In the genomic region with DNA sequence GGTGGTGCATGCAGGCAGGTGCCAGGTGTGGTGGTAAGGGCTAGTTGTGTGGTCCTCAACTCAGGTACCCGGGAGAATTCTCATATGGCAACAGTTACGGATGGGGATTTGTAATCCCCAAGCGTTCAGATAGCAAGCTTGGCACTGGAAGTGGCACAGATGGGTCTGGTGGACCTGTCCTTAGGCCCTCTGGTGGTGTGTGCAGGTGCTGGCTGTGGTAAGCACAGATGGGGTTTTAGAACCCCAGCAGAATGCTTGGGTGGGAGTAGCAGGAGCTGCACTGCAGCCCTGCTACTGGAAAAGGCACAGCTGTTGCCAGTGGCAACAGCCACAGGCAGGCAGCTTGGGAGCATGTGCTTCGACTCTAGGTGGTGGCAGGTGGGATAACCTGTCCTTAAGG, we compare ENCODE assay signal across 16 cellular contexts.
DNase-seq lines count a peak whose midpoint lies in the region; ATAC-seq, FAIRE-seq and TF ChIP-seq lines count a peak whose summit lies in the region.
"Had no signal": no experiment of that assay in that cellular context is flagged by ENCODE, and none has a peak within 500 bp of the region (broad histone marks: within the 10 kb centered on the region; RNA-seq: fewer than 3 reads in every experiment).

No MANE protein-coding gene starts in this region.

- H4K5ac ChIP-seq in mesendoderm (ENCODE audit: low read length): no peak overlapping the region

- no peaks in the 10 kb centered on the region for H3K36me3 ChIP-seq in MM.1S (replicated peaks; ENCODE audit: insufficient read depth, low read length)
- no peaks in the 10 kb centered on the region for H3K36me3 ChIP-seq in GM12878 (ENCODE audit: control insufficient read depth in 2 of 2, insufficient read depth in 2 of 2, low read length in 1 of 2)
- no peaks in the 10 kb centered on the region for H3K36me3 ChIP-seq in mesendoderm (ENCODE audit: control insufficient read depth, insufficient read depth, low read length)

- SMC1A ChIA-PET in GM12878 (lab: Charles Lee; ENCODE audit: uncharacterized antibody, unreplicated experiment): interaction anchor here (1.5 kb wide), 1 partner anchor 190 kb away, joined by 4 read pairs; no protein-coding TSS in a partner anchor

- H3K27ac ChIP-seq in MM.1S (ENCODE audit: low read length) (no peak overlapping the region), GM12878 (ENCODE audit: control insufficient read depth, insufficient read depth) (no peak overlapping the region), mesendoderm (ENCODE audit: low read depth, low read length) (no peak overlapping the region)

- H3K79me2 ChIP-seq in MM.1S (ENCODE audit: low read length) (no peaks in the 10 kb centered on the region), GM12878 (ENCODE audit: control insufficient read depth, insufficient read depth, low read length) (no peaks in the 10 kb centered on the region), mesendoderm (ENCODE audit: control insufficient read depth, insufficient read depth, low read length) (no peaks in the 10 kb centered on the region)

- H2BK120ac ChIP-seq in mesendoderm (ENCODE audit: low read depth, low read length): no peak overlapping the region

- in situ Hi-C loops in GM12878 (cut with MboI): no loop called here

- BruUV-seq in GM12878 (replicated peaks; lab: Mats Ljungman, UMichigan): no TSS peak

- no peak overlapping the region for H2AFZ ChIP-seq in MM.1S (ENCODE audit: low read length)
- H2AFZ ChIP-seq in GM12878 (ENCODE audit: control insufficient read depth, low read depth, low read length): no peak overlapping the region

- no peaks in the 10 kb centered on the region for H4K20me1 ChIP-seq in MM.1S (ENCODE audit: insufficient read depth, low read length)
- no peaks in the 10 kb centered on the region for H4K20me1 ChIP-seq in GM12878 (ENCODE audit: control insufficient read depth, insufficient read depth)

- H3K9me3 ChIP-seq in MM.1S (replicated peaks; ENCODE audit: insufficient read depth, low read length) (no peaks in the 10 kb centered on the region), GM12878 (replicated peaks; ENCODE audit: control insufficient read depth, insufficient read depth, low read length) (no peaks in the 10 kb centered on the region; the same call in 2 of the 3 replicates)
- H3K9me3 ChIP-seq: Caco-2 had no signal

- no peak overlapping the region for H3K4me2 ChIP-seq in MM.1S (ENCODE audit: low read depth, low read length)
- no peak overlapping the region for H3K4me2 ChIP-seq in GM12878 (ENCODE audit: control insufficient read depth, insufficient read depth)
- no peak overlapping the region for H3K4me2 ChIP-seq in mesendoderm (ENCODE audit: low read length)

- no peak overlapping the region for H2AK5ac ChIP-seq in mesendoderm (ENCODE audit: low read length)

- ATAC-seq in GM12878: peak; percentile 46; the same call in 2 of the 3 replicates
- ATAC-seq in activated T-cell treated with anti-CD3 and anti-CD28 coated beads, Interleukin-2, amount 50 U/mL, for 72 hours (replicated peaks in 1 of 2): no peak
- ATAC-seq: Panc1, Right ventricle myocardium inferior, T-cell had no signal

- H3K56ac ChIP-seq in mesendoderm (ENCODE audit: low read length): no peak overlapping the region

- no peaks in the 10 kb centered on the region for H3F3A ChIP-seq in MM.1S (ENCODE audit: insufficient read depth, low read length)

- RAD21 ChIA-PET in GM12878 (lab: Charles Lee; ENCODE audit: unreplicated experiment): interaction anchor here (1.8 kb wide), 1 partner anchor 191 kb away, joined by 5 read pairs; no protein-coding TSS in a partner anchor

- no peaks in the 10 kb centered on the region for H3K4me1 Mint-ChIP-seq in activated T-cell treated with anti-CD3 and anti-CD28 coated beads, Interleukin-2, amount 50 U/mL, for 72 hours (ENCODE audit: low read depth)
- H3K4me1 Mint-ChIP-seq: T-cell had no signal

- H3K4me3 ChIP-seq in MM.1S (ENCODE audit: low read length) (no peak overlapping the region), GM12878 (no peak overlapping the region), mesendoderm (ENCODE audit: low read length) (no peak overlapping the region)

- 19% methylated on average over 4 of the region's 4 CpGs for WGBS in GM12878 (ENCODE audit: insufficient coverage, insufficient replicate concordance, low lambda C conversion rate, missing lambda C conversion rate)
- WGBS in mesendoderm (ENCODE audit: extremely low coverage, insufficient coverage, low lambda C conversion rate): no CpG with 5 or more reads among the region's 4 CpGs

- TF ChIP-seq CTCF in MM.1S (IDR thresholded peaks at IDR 0.05; ENCODE audit: low read length) (0 out of 2 replicates have a peak, but pooled peaks have one; percentile 6), GM12878 (IDR thresholded peaks at IDR 0.05 in 2 of 3, conservative IDR thresholded peaks at IDR 0.05 in 1 of 3; ENCODE audit: control insufficient read depth in 2 of 3, extremely low read depth in 1 of 3, insufficient read depth in 1 of 3, low read depth in 3 of 3, low read length in 3 of 3) (no peak)

- no peak overlapping the region for H3K23ac ChIP-seq in mesendoderm (ENCODE audit: low read length)

- H3K4me1 ChIP-seq in MM.1S (ENCODE audit: low read length) (no peaks in the 10 kb centered on the region), GM12878 (ENCODE audit: control insufficient read depth, insufficient read depth, low read length) (no peaks in the 10 kb centered on the region), mesendoderm (ENCODE audit: control insufficient read depth, low read depth, low read length) (no peaks in the 10 kb centered on the region)
- H3K4me1 ChIP-seq: Caco-2 had no signal

- H3K18ac ChIP-seq in mesendoderm (ENCODE audit: low read length): no peak overlapping the region

- H3K4me3 Mint-ChIP-seq in activated T-cell treated with anti-CD3 and anti-CD28 coated beads, Interleukin-2, amount 50 U/mL, for 72 hours: no peak overlapping the region
- H3K4me3 Mint-ChIP-seq: T-cell had no signal

- H3K9me2 ChIP-seq in MM.1S (replicated peaks; ENCODE audit: insufficient read depth, low read length): no peaks in the 10 kb centered on the region

- H3K27ac Mint-ChIP-seq in activated T-cell treated with anti-CD3 and anti-CD28 coated beads, Interleukin-2, amount 50 U/mL, for 72 hours: no peak overlapping the region
- H3K27ac Mint-ChIP-seq: T-cell had no signal

- peaks cover 8 to 12% of the 10 kb centered on the region in 2 donors for H3K9me3 Mint-ChIP-seq in activated T-cell treated with anti-CD3 and anti-CD28 coated beads, Interleukin-2, amount 50 U/mL, for 72 hours

- no peak for TF ChIP-seq EP300 in GM12878 (IDR thresholded peaks at IDR 0.05; ENCODE audit: borderline replicate concordance in 1 of 2, control insufficient read depth in 1 of 2, low read depth in 2 of 2, low read length in 2 of 2)

- H3K36me3 Mint-ChIP-seq in activated T-cell treated with anti-CD3 and anti-CD28 coated beads, Interleukin-2, amount 50 U/mL, for 72 hours (ENCODE audit: insufficient read depth in 2 of 2): no peaks in the 10 kb centered on the region
- H3K36me3 Mint-ChIP-seq: T-cell had no signal

- no peaks in the 10 kb centered on the region for H3K79me1 ChIP-seq in mesendoderm (ENCODE audit: low read length)

- TF ChIP-seq POLR2A in GM12878 (IDR thresholded peaks at IDR 0.05; ENCODE audit: low read depth, low read length): no peak

- H3K27me3 ChIP-seq in MM.1S (replicated peaks; ENCODE audit: insufficient read depth, low read length) (no peaks in the 10 kb centered on the region), GM12878 (replicated peaks in 1 of 2; ENCODE audit: control insufficient read depth in 2 of 2, insufficient read depth in 2 of 2, low read length in 1 of 2) (no peaks in the 10 kb centered on the region), mesendoderm (ENCODE audit: insufficient read depth, low read length, poor library complexity) (no peaks in the 10 kb centered on the region)

- POLR2A ChIA-PET in GM12878 (lab: Charles Lee): no interaction called here

- no peak overlapping the region for H3K4ac ChIP-seq in mesendoderm (ENCODE audit: low read depth, low read length)

- no peak overlapping the region for H2BK15ac ChIP-seq in mesendoderm (replicated peaks; ENCODE audit: low read depth)

- no peak overlapping the region for H4K8ac ChIP-seq in mesendoderm (ENCODE audit: low read depth, low read length)

- no peak for TF ChIP-seq RAD21 in GM12878 (IDR thresholded peaks at IDR 0.05; ENCODE audit: insufficient read depth, low read depth, low read length)

- H2BK5ac ChIP-seq in mesendoderm (ENCODE audit: low read length): no peak overlapping the region

- no peaks in the 10 kb centered on the region for H3K27me3 Mint-ChIP-seq in activated T-cell treated with anti-CD3 and anti-CD28 coated beads, Interleukin-2, amount 50 U/mL, for 72 hours (ENCODE audit: low read depth)
- H3K27me3 Mint-ChIP-seq: T-cell had no signal

- H3K9ac ChIP-seq in MM.1S (ENCODE audit: low read length) (no peak overlapping the region), GM12878 (ENCODE audit: control insufficient read depth, insufficient read depth, low read length) (no peak overlapping the region), mesendoderm (ENCODE audit: low read length) (no peak overlapping the region)

- intact Hi-C loops in GM12878 (cut with micrococcal nuclease; ENCODE audit: unreplicated experiment): no loop called here

- no peak for FAIRE-seq in GM12878 (lab: Jason Lieb, UNC)
- FAIRE-seq: H54 had no signal

- CTCF ChIA-PET in GM12878 (lab: Yijun Ruan, JAX): interaction anchor here (1.6 kb wide), 2 partner anchors 22 to 191 kb away, joined by 6 to 7 read pairs; no protein-coding TSS in a partner anchor

- DNase-seq in DMS 273 (lab: John Stamatoyannopoulos, UW; ENCODE audit: unreplicated experiment) (peak; percentile 57), MM.1S (no peak), GM12878 (ENCODE audit: low read depth, low spot score) (no peak), mesendoderm (peak; percentile 13), NCI-H1417 treated with DMSO at 0.1 percent for 48 hours (lab: John Stamatoyannopoulos, UW) (no peak), SW 1271 (lab: John Stamatoyannopoulos, UW) (no peak)
- no peak for DNase-seq in activated T-cell treated with anti-CD3 and anti-CD28 coated beads, Interleukin-2, amount 50 U/mL, for 72 hours
- DNase-seq: Caco-2, DMS53, NCI-H1092, NCI-H2081 treated with DMSO at 0.1 percent for 48 hours, NCI-H526 treated with DMSO at 0.1 percent for 48 hours, T-cell had no signal

TF ChIP-seq in GM12878, 131 proteins besides CTCF, POLR2A, EP300 and RAD21 (continues in another document):
- TF ChIP-seq WRNIP1 (IDR thresholded peaks at IDR 0.05; ENCODE audit: borderline replicate concordance, low read depth, low read length): no peak
- TF ChIP-seq SIX5 (IDR thresholded peaks at IDR 0.05; ENCODE audit: low read depth, low read length, severe bottlenecking): no peak
- TF ChIP-seq SUPT20H (IDR thresholded peaks at IDR 0.05; ENCODE audit: borderline replicate concordance, control insufficient read depth, low read depth, low read length): no peak
- TF ChIP-seq, protein P1, sequence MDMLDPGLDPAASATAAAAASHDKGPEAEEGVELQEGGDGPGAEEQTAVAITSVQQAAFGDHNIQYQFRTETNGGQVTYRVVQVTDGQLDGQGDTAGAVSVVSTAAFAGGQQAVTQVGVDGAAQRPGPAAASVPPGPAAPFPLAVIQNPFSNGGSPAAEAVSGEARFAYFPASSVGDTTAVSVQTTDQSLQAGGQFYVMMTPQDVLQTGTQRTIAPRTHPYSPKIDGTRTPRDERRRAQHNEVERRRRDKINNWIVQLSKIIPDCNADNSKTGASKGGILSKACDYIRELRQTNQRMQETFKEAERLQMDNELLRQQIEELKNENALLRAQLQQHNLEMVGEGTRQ (IDR thresholded peaks at IDR 0.05; ENCODE audit: borderline replicate concordance, low read depth, low read length): no peak

Comparison
In these comparisons a context has a peak if more than half of its experiments do, and no peak if none do; other contexts are left out.
1. DNase-seq: peak in DMS 273 (single experiment) and mesendoderm (single experiment); none in MM.1S (single experiment), GM12878 (single experiment), NCI-H1417 treated with DMSO at 0.1 percent for 48 hours (single experiment), SW 1271 (0 of 2) and activated T-cell treated with anti-CD3 and anti-CD28 coated beads, Interleukin-2, amount 50 U/mL, for 72 hours (0 of 2).